Comparison of ENCODE assay signal across 9 cellular contexts in genomic region chr12:53219116-53219955, GRCh38. TPM values are rescaled to one million over a fixed set of nuclear protein-coding genes. Genes with fewer than 3 reads are reported as not detected.
DNase-seq lines count a peak whose midpoint lies in the region; ATAC-seq and TF ChIP-seq lines count a peak whose summit lies in the region.
"Had no signal": no experiment of that assay in that cellular context is flagged by ENCODE, and none has a peak within 500 bp of the region (broad histone marks: within the 10 kb centered on the region; RNA-seq: fewer than 3 reads in every experiment).

No MANE protein-coding gene starts in this region.

- peak overlapping the region; percentile 99 for H3K4me3 Mint-ChIP-seq in HFFc6
- peak overlapping the region; percentile 97 for H3K4me3 Mint-ChIP-seq in central memory CD8-positive, alpha-beta T cell
- peak overlapping the region; percentile 98 for H3K4me3 Mint-ChIP-seq in memory B cell

- peaks cover 10% of the 10 kb centered on the region for H3K4me1 ChIP-seq in BE2C

- H3K27me3 ChIP-seq in BE2C = no peaks in the 10 kb centered on the region

- H3K36me3 Mint-ChIP-seq in HFFc6 (ENCODE audit: low read depth) (peaks cover 12% of the 10 kb centered on the region; the same call in 1 of the 2 replicates), memory B cell (peaks cover 3% of the 10 kb centered on the region)
- H3K36me3 Mint-ChIP-seq in central memory CD8-positive, alpha-beta T cell (ENCODE audit: insufficient read depth) = peaks cover 11% of the 10 kb centered on the region

- DNase-seq in BE2C (no peak), HFFc6 (no peak), memory B cell (ENCODE audit: low spot score in 2 of 2) (no peak)
- no peak for DNase-seq in central memory CD8-positive, alpha-beta T cell (ENCODE audit: low spot score in 2 of 2)
- DNase-seq in stimulated activated CD8-positive, alpha-beta memory T cell treated with anti-CD3 and anti-CD28 coated beads, Interleukin-7, amount 100 ng/mL, for 4 hours (ENCODE audit: low read depth in 2 of 2) = peak; percentile 65 to 70

- TF ChIP-seq CTCF in BE2C (IDR thresholded peaks at IDR 0.05; ENCODE audit: low read depth, low read length) = no peak
- TF ChIP-seq CTCF in HFFc6 (IDR thresholded peaks at IDR 0.05) = no peak
- TF ChIP-seq CTCF in VCaP (conservative IDR thresholded peaks at IDR 0.05) = no peak

- H3K27ac Mint-ChIP-seq in HFFc6 = peak overlapping the region; percentile 92
- peak overlapping the region; percentile 91 for H3K27ac Mint-ChIP-seq in central memory CD8-positive, alpha-beta T cell (ENCODE audit: low read depth)
- peak overlapping the region; percentile 94 for H3K27ac Mint-ChIP-seq in memory B cell

- H3K4me1 Mint-ChIP-seq in HFFc6 (ENCODE audit: low read depth) = peaks cover 84% of the 10 kb centered on the region
- peaks cover 89% of the 10 kb centered on the region for H3K4me1 Mint-ChIP-seq in central memory CD8-positive, alpha-beta T cell
- peaks cover 43% of the 10 kb centered on the region for H3K4me1 Mint-ChIP-seq in memory B cell

- H3K4me3 ChIP-seq in BE2C (ENCODE audit: low read depth, low read length) = peak overlapping the region; percentile 59

- H3K9me3 Mint-ChIP-seq in HFFc6 (no peaks in the 10 kb centered on the region), memory B cell (no peaks in the 10 kb centered on the region)
- H3K9me3 Mint-ChIP-seq in central memory CD8-positive, alpha-beta T cell = no peaks in the 10 kb centered on the region

- no peaks in the 10 kb centered on the region for H3K36me3 ChIP-seq in BE2C

- H3K27me3 Mint-ChIP-seq in HFFc6 (ENCODE audit: insufficient read depth) (peaks cover 3% of the 10 kb centered on the region), memory B cell (no peaks in the 10 kb centered on the region)
- no peaks in the 10 kb centered on the region for H3K27me3 Mint-ChIP-seq in central memory CD8-positive, alpha-beta T cell

- H3K9me3 ChIP-seq in BE2C = no peaks in the 10 kb centered on the region

- ATAC-seq in central memory CD8-positive, alpha-beta T cell (replicated peaks; ENCODE audit: extremely low read depth, poor library complexity, severe bottlenecking) = no peak
- no peak for ATAC-seq in memory B cell (ENCODE audit: low read depth)
- no peak for ATAC-seq in GM21723 (IDR thresholded peaks at IDR 0.05; ENCODE audit: unreplicated experiment)
- ATAC-seq in GM21367 (IDR thresholded peaks at IDR 0.05; ENCODE audit: unreplicated experiment) = no peak

- H3K27ac ChIP-seq in VCaP = peak overlapping the region; percentile 94

RNA-seq across cellular contexts. Expression of gene ITGB7, which starts 12.3 kb away (rescaled TPM):
- not detected for polyA plus RNA-seq in BE2C (2012; ENCODE audit: insufficient read depth, insufficient read length, low read depth)
- 1 to 10 TPM in 3 of 6 experiments, under 1 TPM in 3; 0.35 to 1.5 (median 0.93) TPM for total RNA-seq in HFFc6 (2021; fragmentation: NEBNext Ultra II Directional; extraction: Animal tissue kit (Norgen Biotek cat#: 25700))
- total RNA-seq: pulmonary artery endothelial cell had no signal

RNA-seq across cellular contexts. Expression of gene RARG, which starts 12.7 kb away (rescaled TPM):
- 20.2 TPM for polyA plus RNA-seq in BE2C (2012; ENCODE audit: insufficient read depth, insufficient read length, low read depth)
- total RNA-seq in HFFc6 (2021; fragmentation: NEBNext Ultra II Directional; extraction: Animal tissue kit (Norgen Biotek cat#: 25700)) = 10 to 100 TPM; 47.2 to 80.5 (median 71.0) TPM

RNA-seq across cellular contexts. Expression of gene CSAD, which starts 38.6 kb away (rescaled TPM):
- polyA plus RNA-seq in BE2C (2012; ENCODE audit: insufficient read depth, insufficient read length, low read depth) = 12.2 TPM
- 10 to 100 TPM; 13.9 to 17.1 (median 16.0) TPM for total RNA-seq in HFFc6 (2021; fragmentation: NEBNext Ultra II Directional; extraction: Animal tissue kit (Norgen Biotek cat#: 25700))

RNA-seq across cellular contexts. Expression of gene ZNF740, which starts 38.8 kb away (rescaled TPM):
- 35.0 TPM for polyA plus RNA-seq in BE2C (2012; ENCODE audit: insufficient read depth, insufficient read length, low read depth)
- total RNA-seq in HFFc6 (2021; fragmentation: NEBNext Ultra II Directional; extraction: Animal tissue kit (Norgen Biotek cat#: 25700)) = 10 to 100 TPM; 17.3 to 25.7 (median 19.3) TPM

RNA-seq across cellular contexts. Expression of gene ESPL1, which starts 48.8 kb away (rescaled TPM):
- 6.3 TPM for polyA plus RNA-seq in BE2C (2012; ENCODE audit: insufficient read depth, insufficient read length, low read depth)
- total RNA-seq in HFFc6 (2021; fragmentation: NEBNext Ultra II Directional; extraction: Animal tissue kit (Norgen Biotek cat#: 25700)) = 10 to 100 TPM in 5 of 6 experiments, 1 to 10 TPM in 1; 7.0 to 16.1 (median 14.1) TPM

Comparison
In these comparisons a context has a peak if more than half of its experiments do, and no peak if none do; other contexts are left out.
1. DNase-seq: peak in stimulated activated CD8-positive, alpha-beta memory T cell treated with anti-CD3 and anti-CD28 coated beads, Interleukin-7, amount 100 ng/mL, for 4 hours (2 of 2); none in BE2C (single experiment), HFFc6 (single experiment), central memory CD8-positive, alpha-beta T cell (0 of 2) and memory B cell (0 of 2).
2. Peak in every context shown above with its lines, with median percentiles within 50 percentile points of each other: H3K27ac Mint-ChIP-seq and H3K4me3 Mint-ChIP-seq.